In the genomic region with DNA sequence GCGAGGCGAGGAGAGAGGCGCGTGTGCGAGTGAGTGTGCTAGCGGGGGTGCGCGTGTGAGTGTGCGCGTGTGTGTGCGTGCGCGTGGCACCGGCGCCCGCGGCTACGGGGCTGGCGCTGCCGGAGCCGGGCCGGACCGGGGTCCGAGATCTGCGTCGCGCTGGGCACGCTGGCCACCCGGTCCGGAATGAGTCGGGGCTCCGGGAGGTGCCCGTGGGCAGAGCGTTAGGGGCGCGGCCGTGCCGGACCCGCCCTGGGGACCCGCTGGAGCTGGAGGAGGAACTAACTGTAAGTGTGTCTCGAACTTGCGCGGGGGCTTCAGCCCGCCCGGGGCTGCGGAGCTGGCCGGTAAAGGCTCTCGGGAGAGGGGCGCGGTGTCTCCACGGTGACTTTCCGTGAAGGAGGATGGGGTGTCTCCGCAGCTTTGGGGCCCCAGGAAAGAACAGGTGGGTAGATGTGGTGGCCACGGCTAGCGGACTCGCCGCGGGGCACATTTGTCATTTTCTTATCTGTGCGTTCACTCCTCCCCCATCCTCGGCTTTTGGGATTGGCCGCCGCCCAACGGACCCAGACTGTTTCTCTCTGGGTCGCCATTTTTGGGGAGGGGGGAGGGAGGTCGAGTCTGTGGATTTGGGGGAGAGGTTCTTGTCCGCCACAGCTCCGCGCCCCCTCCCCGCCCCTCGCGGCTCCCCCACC, we compare ENCODE assay signal across 18 cellular contexts. TPM values are rescaled to one million over a fixed set of nuclear protein-coding genes. Genes with fewer than 3 reads are reported as not detected.
DNase-seq lines count a peak whose midpoint lies in the region; ATAC-seq and TF ChIP-seq lines count a peak whose summit lies in the region.
"Had no signal": no experiment of that assay in that cellular context is flagged by ENCODE, and none has a peak within 500 bp of the region (broad histone marks: within the 10 kb centered on the region; RNA-seq: fewer than 3 reads in every experiment).

No MANE protein-coding gene starts in this region.

- H2BK15ac ChIP-seq in mesendoderm (replicated peaks; ENCODE audit: low read depth) = no peak overlapping the region

- no peaks in the 10 kb centered on the region for H3K4me1 ChIP-seq in mesendoderm (ENCODE audit: control insufficient read depth, low read depth, low read length)
- H3K4me1 ChIP-seq in body of pancreas = peaks cover 25% of the 10 kb centered on the region

- H3K4me2 ChIP-seq in mesendoderm (ENCODE audit: low read length) = peak overlapping the region; percentile 22

- H4K8ac ChIP-seq in mesendoderm (ENCODE audit: low read depth, low read length) = no peak overlapping the region

- H2AK5ac ChIP-seq in mesendoderm (ENCODE audit: low read length) = no peak overlapping the region

- H3K27ac ChIP-seq in mesendoderm (ENCODE audit: low read depth, low read length) = no peak overlapping the region
- no peak overlapping the region for H3K27ac ChIP-seq in body of pancreas
- H3K27ac ChIP-seq: BLaER1 had no signal

- no peaks in the 10 kb centered on the region for H3K79me2 ChIP-seq in mesendoderm (ENCODE audit: control insufficient read depth, insufficient read depth, low read length)

- TF ChIP-seq CTCF in body of pancreas (IDR thresholded peaks at IDR 0.05) = no peak

- H3K27me3 ChIP-seq in H7 (ENCODE audit: control insufficient read depth, insufficient read depth, low read length) (peaks cover 100% of the 10 kb centered on the region), mesendoderm (ENCODE audit: insufficient read depth, low read length, poor library complexity) (peaks cover 93% of the 10 kb centered on the region), body of pancreas (peaks cover 4 to 39% of the 10 kb centered on the region in 2 donors)

- DNase-seq in DMS79 (lab: John Stamatoyannopoulos, UW) = peak; percentile 60
- DNase-seq in H7 = peak; percentile 88
- DNase-seq in NCI-H774 (lab: John Stamatoyannopoulos, UW) = peak; percentile 81
- DNase-seq in mesendoderm = no peak
- DNase-seq in body of pancreas = no peak
- DNase-seq in NK-92 (lab: John Stamatoyannopoulos, UW; ENCODE audit: unreplicated experiment) = no peak
- no peak for DNase-seq in GM19238 (ENCODE audit: insufficient read length, low spot score)
- DNase-seq: activated CD8-positive, alpha-beta memory T cell treated with anti-CD3 and anti-CD28 coated beads, Interleukin-2, amount 50 U/mL, for 4 hours; central memory CD4-positive, alpha-beta T cell; EL; NCI-H1694; stimulated activated CD4-positive, alpha-beta T cell treated with anti-CD3 and anti-CD28 coated beads, Interleukin-4, amount 100 ng/mL, for 24 hours had no signal

- WGBS in mesendoderm (ENCODE audit: extremely low coverage, insufficient coverage, low lambda C conversion rate) = no CpG with 5 or more reads among the region's 71 CpGs
- WGBS in body of pancreas, 2 donors = 4 to 8% methylated on average over 37 to 71 of the region's 71 CpGs

- H3K9ac ChIP-seq in mesendoderm (ENCODE audit: low read length) = no peak overlapping the region
- H3K9ac ChIP-seq: BLaER1 had no signal

- no peak overlapping the region for H3K18ac ChIP-seq in mesendoderm (ENCODE audit: low read length)

- no peak overlapping the region for H2BK120ac ChIP-seq in mesendoderm (ENCODE audit: low read depth, low read length)

- no peak for ATAC-seq in body of pancreas
- ATAC-seq in HG03025 (IDR thresholded peaks at IDR 0.05; ENCODE audit: low FRiP score, unreplicated experiment) = no peak
- ATAC-seq: activated naive CD4-positive, alpha-beta T cell treated with anti-CD3 and anti-CD28 coated beads, Interleukin-2, amount 50 U/mL, for 72 hours; right cardiac atrium had no signal

- no peak overlapping the region for H2BK5ac ChIP-seq in mesendoderm (ENCODE audit: low read length)

- H4K5ac ChIP-seq in mesendoderm (ENCODE audit: low read length) = no peak overlapping the region

- H3K9me3 ChIP-seq in body of pancreas = no peaks in the 10 kb centered on the region

- peak overlapping the region; percentile 22 for H3K4me3 ChIP-seq in H7 (ENCODE audit: insufficient read depth, low read depth, low read length)
- no peak overlapping the region for H3K4me3 ChIP-seq in mesendoderm (ENCODE audit: low read length)
- no peak overlapping the region for H3K4me3 ChIP-seq in body of pancreas

- no peak overlapping the region for H3K4ac ChIP-seq in mesendoderm (ENCODE audit: low read depth, low read length)

- no peak for TF ChIP-seq POLR2A in body of pancreas (IDR thresholded peaks at IDR 0.05)

- intact Hi-C loops in body of pancreas (cut with DNase I) = no loop called here

- no peaks in the 10 kb centered on the region for H3K79me1 ChIP-seq in mesendoderm (ENCODE audit: low read length)

- no peak overlapping the region for H3K23ac ChIP-seq in mesendoderm (ENCODE audit: low read length)

- no peak overlapping the region for H3K56ac ChIP-seq in mesendoderm (ENCODE audit: low read length)

- no peaks in the 10 kb centered on the region for H3K36me3 ChIP-seq in H7 (replicated peaks; ENCODE audit: control insufficient read depth, insufficient read depth, low read length)
- no peaks in the 10 kb centered on the region for H3K36me3 ChIP-seq in mesendoderm (ENCODE audit: control insufficient read depth, insufficient read depth, low read length)
- no peaks in the 10 kb centered on the region for H3K36me3 ChIP-seq in body of pancreas (replicated peaks in 1 of 2; ENCODE audit: insufficient read depth in 1 of 2, low read depth in 2 of 2)
- H3K36me3 ChIP-seq: BLaER1 had no signal

RNA-seq across cellular contexts. Expression of gene SOX1, which starts 10.1 kb away (rescaled TPM):
- 0.15 TPM in 1 of 2 replicates, not detected in the other for total RNA-seq in H7 (2014; rRNA removed; shearing (Covaris generic))
- 0.03 TPM for polyA plus RNA-seq in mesendoderm (2013, experiment 1 of 2)
- 0.01 TPM for polyA plus RNA-seq in mesendoderm (2013, experiment 2 of 2)
- total RNA-seq in body of pancreas = not detected
- total RNA-seq: activated naive CD4-positive, alpha-beta T cell treated with anti-CD3 and anti-CD28 coated beads, Interleukin-2, amount 50 U/mL, for 72 hours; OCI-LY7; right cardiac atrium; SK-MEL-5 had no signal
- polyA plus RNA-seq: right cardiac atrium had no signal

Comparison
In these comparisons a context has a peak if more than half of its experiments do, and no peak if none do; other contexts are left out.
1. DNase-seq: peak in DMS79 (single experiment), H7 (single experiment) and NCI-H774 (single experiment); none in mesendoderm (single experiment), body of pancreas (0 of 4), NK-92 (single experiment) and GM19238 (single experiment).